ENCODE assay signal across 1 cellular context in genomic region chr19:40862785-40863184, GRCh38.
TF ChIP-seq lines count a peak whose summit lies in the region.

No MANE protein-coding gene starts in this region.

TF ChIP-seq in GM23338, 12 proteins besides CTCF, POLR2A, EP300 and RAD21 (continued from another document):
- no peak for TF ChIP-seq REST (IDR thresholded peaks at IDR 0.05; ENCODE audit: unreplicated experiment)
- no peak for TF ChIP-seq ZNF114 (CRISPR knock-in tag; IDR thresholded peaks at IDR 0.05)
